8 cellular contexts compared by ENCODE assay signal in genomic region chr10:18214692-18215563, GRCh38.
DNase-seq lines count a peak whose midpoint lies in the region; ATAC-seq, FAIRE-seq and TF ChIP-seq lines count a peak whose summit lies in the region.

No MANE protein-coding gene starts in this region.

- H3K4me3 ChIP-seq in kidney (ENCODE audit: low read length in 2 of 2), result no peak overlapping the region
- H3K4me3 ChIP-seq in thoracic aorta, result no peak overlapping the region

- H3K27me3 ChIP-seq in thoracic aorta (replicated peaks; ENCODE audit: insufficient read depth), result no peaks in the 10 kb centered on the region

- DNase-seq in COLO829 (ENCODE audit: low spot score), result peak; percentile 46
- DNase-seq in NCI-H226, result peak; percentile 19
- peak; percentile 42 to 75 for DNase-seq in T47D (ENCODE audit: low read depth in 1 of 2, low spot score in 1 of 2)
- DNase-seq in kidney, result no peak
- DNase-seq in thoracic aorta (ENCODE audit: low spot score), result peak; percentile 10
- DNase-seq in activated T-cell treated with anti-CD3 and anti-CD28 coated beads for 4 hours, result no peak

- H3K9me3 ChIP-seq in kidney (ENCODE audit: control insufficient read depth in 1 of 2, low read length in 2 of 2) (no peaks in the 10 kb centered on the region), thoracic aorta (no peaks in the 10 kb centered on the region)

- intact Hi-C loops in kidney (cut with DNase I), result no loop called here

- TF ChIP-seq CTCF in kidney (IDR thresholded peaks at IDR 0.05; ENCODE audit: borderline replicate concordance, extremely low read depth, insufficient read depth) (peak; percentile 38), thoracic aorta (IDR thresholded peaks at IDR 0.05) (peak; percentile 77)

- peak; percentile 83 for ATAC-seq in GM19351 (IDR thresholded peaks at IDR 0.05; ENCODE audit: unreplicated experiment)
- ATAC-seq in thoracic aorta (ENCODE audit: insufficient number of reproducible peaks, low FRiP score, low read depth), result no peak
- no peak for ATAC-seq in GM21825 (IDR thresholded peaks at IDR 0.05; ENCODE audit: unreplicated experiment)

- in situ Hi-C loops in T47D (cut with HindIII; ENCODE audit: low pct_unique_long_range_greater_than_20kb, low sequenced_read_pairs), result no loop called here

- H3K4me1 ChIP-seq in kidney (ENCODE audit: control insufficient read depth in 1 of 2, insufficient read depth in 1 of 2, low read depth in 1 of 2, low read length in 2 of 2), result no peaks in the 10 kb centered on the region
- H3K4me1 ChIP-seq in thoracic aorta (ENCODE audit: control insufficient read depth in 1 of 2, low read depth in 2 of 2), result peaks cover 3 to 16% of the 10 kb centered on the region in 2 donors

- H3K9ac ChIP-seq in kidney (ENCODE audit: low read length in 2 of 2), result no peak overlapping the region

- FAIRE-seq in kidney (lab: Jason Lieb, UNC), result peak; percentile 21

- no peaks in the 10 kb centered on the region for H3K36me3 ChIP-seq in kidney (ENCODE audit: control insufficient read depth in 1 of 2, insufficient read depth in 2 of 2, low read length in 2 of 2)
- H3K36me3 ChIP-seq in thoracic aorta, result no peaks in the 10 kb centered on the region

- H3K27ac ChIP-seq in kidney (ENCODE audit: low read depth in 2 of 2, low read length in 2 of 2) (no peak overlapping the region), thoracic aorta (no peak overlapping the region)

Comparison
In these comparisons a context has a peak if more than half of its experiments do, and no peak if none do; other contexts are left out.
1. DNase-seq: peak in COLO829 (single experiment), NCI-H226 (single experiment), T47D (2 of 2) and thoracic aorta (single experiment); none in kidney (single experiment) and activated T-cell treated with anti-CD3 and anti-CD28 coated beads for 4 hours (single experiment).